ENCODE assay signal across 8 cellular contexts in the genomic region with DNA sequence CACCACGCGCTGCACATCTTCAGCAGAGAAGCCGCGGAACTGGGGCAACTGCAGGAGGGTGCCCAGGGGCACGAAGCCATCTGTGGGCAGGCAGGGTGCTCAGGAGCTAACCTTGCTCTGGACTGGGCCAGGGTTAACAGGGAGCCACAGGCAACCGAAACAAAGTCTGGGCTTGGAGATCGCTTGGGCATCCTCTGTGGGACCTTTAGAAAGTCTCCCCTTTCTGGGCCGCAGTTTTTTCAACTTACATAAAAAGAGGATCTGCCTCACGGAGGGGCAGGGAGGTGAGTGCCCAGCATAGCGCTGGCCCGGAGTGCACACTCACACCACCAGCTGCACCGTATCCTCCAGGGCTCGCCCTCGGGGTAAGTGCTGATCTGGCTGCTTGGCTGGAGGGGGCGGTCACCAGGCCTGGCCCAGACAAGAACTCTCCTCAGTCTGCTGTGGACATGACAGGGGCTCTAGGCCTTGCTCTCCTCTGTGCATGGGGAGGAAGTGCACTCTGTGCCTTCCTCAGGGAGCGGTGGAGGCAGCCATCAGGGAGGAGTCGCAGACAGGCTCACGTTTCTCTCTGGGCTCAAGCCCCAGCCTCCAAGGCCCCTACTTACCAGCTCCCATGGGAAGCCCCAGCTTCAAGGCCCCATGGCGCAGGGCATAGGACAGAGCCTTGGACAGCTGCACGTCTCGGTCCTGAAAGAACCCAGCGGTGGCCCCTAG. TPM values are rescaled to one million over a fixed set of nuclear protein-coding genes. Genes with fewer than 3 reads are reported as not detected.
DNase-seq lines count a peak whose midpoint lies in the region; ATAC-seq and TF ChIP-seq lines count a peak whose summit lies in the region.

No MANE protein-coding gene starts in this region.

- H3K4me1 ChIP-seq in SJSA1 (replicated peaks): peaks cover 37% of the 10 kb centered on the region
- H3K4me1 ChIP-seq in prostate gland (replicated peaks): peaks cover 20% of the 10 kb centered on the region

- peak; percentile 0 for ATAC-seq in esophagus mucosa

- H3K9me3 ChIP-seq in SJSA1 (replicated peaks): 0 out of 2 replicates have a peak, but pooled peaks cover 5% of the 10 kb centered on the region
- H3K9me3 ChIP-seq in prostate gland: no peaks in the 10 kb centered on the region

- H3K27ac ChIP-seq in SJSA1 (no peak overlapping the region), prostate gland (peak overlapping the region; percentile 86 to 88)

- TF ChIP-seq POLR2A in prostate gland (IDR thresholded peaks at IDR 0.05): no peak

- H3K4me3 ChIP-seq in SJSA1 (peak overlapping the region; percentile 66), prostate gland (peak overlapping the region; percentile 51 to 92)

- H3K27me3 ChIP-seq in SJSA1 (replicated peaks) (no peaks in the 10 kb centered on the region), prostate gland (replicated peaks; ENCODE audit: insufficient read depth) (no peaks in the 10 kb centered on the region)

- WGBS in prostate gland: 52% methylated on average over 16 of the region's 22 CpGs

- H3K36me3 ChIP-seq in SJSA1: peaks cover 66% of the 10 kb centered on the region
- no peaks in the 10 kb centered on the region for H3K36me3 ChIP-seq in prostate gland

- no peak for TF ChIP-seq CTCF in prostate gland (IDR thresholded peaks at IDR 0.05)

- DNase-seq in GF-D8 (lab: John Stamatoyannopoulos, UW): peak; percentile 5
- DNase-seq in SJSA1 (ENCODE audit: low read depth in 1 of 2, low spot score in 2 of 2): peak in 1 of 2 experiments; percentile 53
- DNase-seq in prostate gland (ENCODE audit: low spot score): no peak
- DNase-seq in dermis blood vessel endothelial cell: no peak
- no peak for DNase-seq in islet precursor cell
- no peak for DNase-seq in NCI-H748 (lab: John Stamatoyannopoulos, UW; ENCODE audit: unreplicated experiment)
- no peak for DNase-seq in activated CD4-positive, alpha-beta T cell treated with anti-CD3 and anti-CD28 coated beads for 1 hour

- intact Hi-C loops in prostate gland (cut with DNase I): no loop called here

RNA-seq across cellular contexts. Expression of a gene that starts 0.9 kb away (rescaled TPM):
- 49.4 and 50.2 TPM in 2 replicates for total RNA-seq in SJSA1 (2014; rRNA removed; shearing (Covaris generic))
- total RNA-seq in esophagus mucosa (25.1 TPM), prostate gland (10 to 100 TPM; 63.6 to 87.7 TPM), dermis blood vessel endothelial cell (24.1 and 45.6 TPM in 2 replicates)

RNA-seq across cellular contexts. Expression of a gene that starts 1.0 kb away (rescaled TPM):
- total RNA-seq in SJSA1 (2014; rRNA removed; shearing (Covaris generic)): 81.5 and 152 TPM in 2 replicates
- total RNA-seq in esophagus mucosa (59.9 TPM), prostate gland (10 to 100 TPM; 89.5 to 90.8 TPM), dermis blood vessel endothelial cell (43.2 and 44.6 TPM in 2 replicates)

RNA-seq across cellular contexts. Expression of a gene that starts 5.3 kb away (rescaled TPM):
- 2.7 and 11.9 TPM in 2 replicates for total RNA-seq in SJSA1 (2014; rRNA removed; shearing (Covaris generic))
- total RNA-seq in esophagus mucosa: 16.7 TPM
- total RNA-seq in prostate gland: 10 to 100 TPM; 55.8 to 63.8 TPM
- 7.0 and 17.4 TPM in 2 replicates for total RNA-seq in dermis blood vessel endothelial cell

RNA-seq across cellular contexts. Expression of a gene that starts 9.3 kb away (rescaled TPM):
- 13.0 and 17.2 TPM in 2 replicates for total RNA-seq in SJSA1 (2014; rRNA removed; shearing (Covaris generic))
- total RNA-seq in esophagus mucosa (45.2 TPM), prostate gland (10 to 100 TPM; 50.9 to 91.2 TPM), dermis blood vessel endothelial cell (20.4 and 23.1 TPM in 2 replicates)

RNA-seq across cellular contexts. Expression of a gene that starts 15.8 kb away (rescaled TPM):
- total RNA-seq in SJSA1 (2014; rRNA removed; shearing (Covaris generic)): 73.4 and 228 TPM in 2 replicates
- total RNA-seq in esophagus mucosa (40.7 TPM), prostate gland (100 to 1,000 TPM; 138 to 164 TPM), dermis blood vessel endothelial cell (43.9 and 45.6 TPM in 2 replicates)
